In the genomic region with DNA sequence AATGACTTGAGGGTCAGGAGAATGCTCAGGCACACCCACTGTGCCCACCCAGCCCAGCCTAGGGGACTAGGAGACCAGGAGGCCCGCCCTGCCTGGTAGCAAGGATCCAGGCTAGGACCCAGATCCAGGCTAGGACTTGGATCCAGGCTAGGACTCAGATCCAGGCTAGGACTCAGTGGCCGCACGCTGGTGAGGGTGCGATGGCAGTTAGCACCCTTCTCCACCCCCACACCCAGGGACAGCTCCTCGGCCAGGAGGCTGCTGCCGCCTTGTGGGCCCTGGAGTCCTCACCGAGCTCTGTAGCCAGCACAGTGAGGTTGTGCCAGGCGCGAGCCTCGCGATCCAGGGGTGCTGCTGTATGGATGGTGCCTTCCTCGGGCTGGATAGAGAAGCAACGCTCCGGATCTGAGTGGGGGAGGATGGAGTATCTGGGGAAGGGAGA, we compare ENCODE assay signal across 1 cellular context.
A peak's percentile ranks its signal among the peaks of the same experiment; 100 is the strongest.
TF ChIP-seq lines count a peak whose summit lies in the region.

No MANE protein-coding gene starts in this region.

TF ChIP-seq in HepG2, 621 proteins besides CTCF, POLR2A, EP300 and RAD21 (continued from another document and continues in another):
- TF ChIP-seq, protein P1, sequence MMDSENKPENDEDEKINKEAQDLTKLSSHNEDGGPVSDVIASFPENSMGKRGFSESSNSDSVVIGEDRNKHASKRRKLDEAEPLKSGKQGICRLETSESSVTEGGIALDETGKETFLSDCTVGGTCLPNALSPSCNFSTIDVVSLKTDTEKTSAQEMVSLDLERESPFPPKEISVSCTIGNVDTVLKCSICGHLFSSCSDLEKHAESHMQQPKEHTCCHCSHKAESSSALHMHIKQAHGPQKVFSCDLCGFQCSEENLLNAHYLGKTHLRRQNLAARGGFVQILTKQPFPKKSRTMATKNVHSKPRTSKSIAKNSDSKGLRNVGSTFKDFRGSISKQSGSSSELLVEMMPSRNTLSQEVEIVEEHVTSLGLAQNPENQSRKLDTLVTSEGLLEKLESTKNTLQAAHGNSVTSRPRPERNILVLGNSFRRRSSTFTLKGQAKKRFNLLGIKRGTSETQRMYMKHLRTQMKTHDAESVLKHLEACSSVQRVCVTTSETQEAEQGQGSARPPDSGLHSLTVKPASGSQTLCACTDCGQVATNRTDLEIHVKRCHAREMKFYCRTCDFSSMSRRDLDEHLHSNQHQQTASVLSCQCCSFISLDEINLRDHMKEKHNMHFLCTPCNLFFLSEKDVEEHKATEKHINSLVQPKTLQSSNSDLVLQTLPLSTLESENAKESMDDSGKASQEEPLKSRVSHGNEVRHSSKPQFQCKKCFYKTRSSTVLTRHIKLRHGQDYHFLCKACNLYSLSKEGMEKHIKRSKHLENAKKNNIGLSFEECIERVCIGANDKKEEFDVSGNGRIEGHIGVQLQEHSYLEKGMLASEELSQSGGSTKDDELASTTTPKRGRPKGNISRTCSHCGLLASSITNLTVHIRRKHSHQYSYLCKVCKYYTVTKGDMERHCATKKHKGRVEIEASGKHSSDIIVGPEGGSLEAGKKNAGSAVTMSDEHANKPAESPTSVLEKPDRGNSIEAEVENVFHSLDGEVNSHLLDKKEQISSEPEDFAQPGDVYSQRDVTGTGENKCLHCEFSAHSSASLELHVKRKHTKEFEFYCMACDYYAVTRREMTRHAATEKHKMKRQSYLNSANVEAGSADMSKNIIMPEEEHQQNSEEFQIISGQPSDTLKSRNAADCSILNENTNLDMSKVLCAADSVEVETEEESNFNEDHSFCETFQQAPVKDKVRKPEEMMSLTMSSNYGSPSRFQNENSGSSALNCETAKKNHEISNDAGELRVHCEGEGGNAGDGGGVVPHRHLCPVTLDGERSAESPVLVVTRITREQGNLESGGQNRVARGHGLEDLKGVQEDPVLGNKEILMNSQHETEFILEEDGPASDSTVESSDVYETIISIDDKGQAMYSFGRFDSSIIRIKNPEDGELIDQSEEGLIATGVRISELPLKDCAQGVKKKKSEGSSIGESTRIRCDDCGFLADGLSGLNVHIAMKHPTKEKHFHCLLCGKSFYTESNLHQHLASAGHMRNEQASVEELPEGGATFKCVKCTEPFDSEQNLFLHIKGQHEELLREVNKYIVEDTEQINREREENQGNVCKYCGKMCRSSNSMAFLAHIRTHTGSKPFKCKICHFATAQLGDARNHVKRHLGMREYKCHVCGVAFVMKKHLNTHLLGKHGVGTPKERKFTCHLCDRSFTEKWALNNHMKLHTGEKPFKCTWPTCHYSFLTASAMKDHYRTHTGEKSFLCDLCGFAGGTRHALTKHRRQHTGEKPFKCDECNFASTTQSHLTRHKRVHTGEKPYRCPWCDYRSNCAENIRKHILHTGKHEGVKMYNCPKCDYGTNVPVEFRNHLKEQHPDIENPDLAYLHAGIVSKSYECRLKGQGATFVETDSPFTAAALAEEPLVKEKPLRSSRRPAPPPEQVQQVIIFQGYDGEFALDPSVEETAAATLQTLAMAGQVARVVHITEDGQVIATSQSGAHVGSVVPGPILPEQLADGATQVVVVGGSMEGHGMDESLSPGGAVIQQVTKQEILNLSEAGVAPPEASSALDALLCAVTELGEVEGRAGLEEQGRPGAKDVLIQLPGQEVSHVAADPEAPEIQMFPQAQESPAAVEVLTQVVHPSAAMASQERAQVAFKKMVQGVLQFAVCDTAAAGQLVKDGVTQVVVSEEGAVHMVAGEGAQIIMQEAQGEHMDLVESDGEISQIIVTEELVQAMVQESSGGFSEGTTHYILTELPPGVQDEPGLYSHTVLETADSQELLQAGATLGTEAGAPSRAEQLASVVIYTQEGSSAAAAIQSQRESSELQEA (CRISPR knock-in tag; IDR thresholded peaks at IDR 0.05; ENCODE audit: not compliant biosample characterization): peak; percentile 56
- TF ChIP-seq EED (CRISPR knock-in tag; IDR thresholded peaks at IDR 0.05) (0 out of 2 replicates have a peak, but pooled peaks have one; percentile 57), HOXA3 (CRISPR knock-in tag; IDR thresholded peaks at IDR 0.05) (peak; percentile 73; the same call in 1 of the 2 replicates), ZNF569 (CRISPR knock-in tag; IDR thresholded peaks at IDR 0.05; ENCODE audit: borderline replicate concordance) (no peak), MAF1 (CRISPR knock-in tag; IDR thresholded peaks at IDR 0.05; ENCODE audit: borderline replicate concordance) (0 out of 2 replicates have a peak, but pooled peaks have one; percentile 55), CREB1 (IDR thresholded peaks at IDR 0.05) (no peak), CREB1 (CRISPR knock-in tag; IDR thresholded peaks at IDR 0.05) (no peak), CBX2 (IDR thresholded peaks at IDR 0.05; ENCODE audit: low read depth, low read length) (no peak), CBX2 (CRISPR knock-in tag; IDR thresholded peaks at IDR 0.05; ENCODE audit: low read depth) (no peak), SRSF9 (IDR thresholded peaks at IDR 0.05; ENCODE audit: borderline replicate concordance, insufficient read depth, low read depth, low read length, poor library complexity, severe bottlenecking) (no peak), DPF2 (CRISPR knock-in tag; IDR thresholded peaks at IDR 0.05; ENCODE audit: borderline replicate concordance, low read depth) (no peak), RBAK (CRISPR knock-in tag; IDR thresholded peaks at IDR 0.05) (no peak), SALL1 (CRISPR knock-in tag; IDR thresholded peaks at IDR 0.05) (peak; percentile 50; the same call in 1 of the 2 replicates), ZSCAN20 (CRISPR knock-in tag; IDR thresholded peaks at IDR 0.05; ENCODE audit: borderline replicate concordance) (no peak), ZNF607 (CRISPR knock-in tag; IDR thresholded peaks at IDR 0.05; ENCODE audit: borderline replicate concordance) (peak; percentile 62; the same call in 1 of the 2 replicates), DNMT1 (CRISPR knock-in tag; IDR thresholded peaks at IDR 0.05) (peak; percentile 31; the same call in 1 of the 2 replicates), ZNF75D (CRISPR knock-in tag; IDR thresholded peaks at IDR 0.05; ENCODE audit: borderline replicate concordance) (no peak), ZNF772 (CRISPR knock-in tag; IDR thresholded peaks at IDR 0.05) (peak; percentile 66), ZNF232 (CRISPR knock-in tag; IDR thresholded peaks at IDR 0.05; ENCODE audit: borderline replicate concordance) (0 out of 2 replicates have a peak, but pooled peaks have one; percentile 39), ZBTB38 (CRISPR knock-in tag; IDR thresholded peaks at IDR 0.05) (peak; percentile 89), GABPB1 (CRISPR knock-in tag; IDR thresholded peaks at IDR 0.05) (peak; percentile 48; the same call in 1 of the 2 replicates), BRD4 (CRISPR knock-in tag; IDR thresholded peaks at IDR 0.05) (no peak), HCFC1 (IDR thresholded peaks at IDR 0.05; ENCODE audit: low read depth, low read length) (no peak), ARNTL (CRISPR knock-in tag; IDR thresholded peaks at IDR 0.05) (no peak), ZSCAN22 (CRISPR knock-in tag; IDR thresholded peaks at IDR 0.05) (no peak), REPIN1 (CRISPR knock-in tag; IDR thresholded peaks at IDR 0.05; ENCODE audit: borderline replicate concordance, low read depth) (0 out of 2 replicates have a peak, but pooled peaks have one; percentile 63), NRL (CRISPR knock-in tag; IDR thresholded peaks at IDR 0.05; ENCODE audit: borderline replicate concordance) (peak; percentile 59), NFE2 (CRISPR knock-in tag; IDR thresholded peaks at IDR 0.05) (no peak), ZNF296 (CRISPR knock-in tag; conservative IDR thresholded peaks at IDR 0.05) (0 out of 2 replicates have a peak, but pooled peaks have one; percentile 2), ZBTB20 (CRISPR knock-in tag; IDR thresholded peaks at IDR 0.05; ENCODE audit: borderline replicate concordance, low read depth) (peak; percentile 82; the same call in 1 of the 2 replicates), ZNF629 (CRISPR knock-in tag; conservative IDR thresholded peaks at IDR 0.05) (no peak), GZF1 (CRISPR knock-in tag; IDR thresholded peaks at IDR 0.05) (no peak)
- TF ChIP-seq, protein P2, sequence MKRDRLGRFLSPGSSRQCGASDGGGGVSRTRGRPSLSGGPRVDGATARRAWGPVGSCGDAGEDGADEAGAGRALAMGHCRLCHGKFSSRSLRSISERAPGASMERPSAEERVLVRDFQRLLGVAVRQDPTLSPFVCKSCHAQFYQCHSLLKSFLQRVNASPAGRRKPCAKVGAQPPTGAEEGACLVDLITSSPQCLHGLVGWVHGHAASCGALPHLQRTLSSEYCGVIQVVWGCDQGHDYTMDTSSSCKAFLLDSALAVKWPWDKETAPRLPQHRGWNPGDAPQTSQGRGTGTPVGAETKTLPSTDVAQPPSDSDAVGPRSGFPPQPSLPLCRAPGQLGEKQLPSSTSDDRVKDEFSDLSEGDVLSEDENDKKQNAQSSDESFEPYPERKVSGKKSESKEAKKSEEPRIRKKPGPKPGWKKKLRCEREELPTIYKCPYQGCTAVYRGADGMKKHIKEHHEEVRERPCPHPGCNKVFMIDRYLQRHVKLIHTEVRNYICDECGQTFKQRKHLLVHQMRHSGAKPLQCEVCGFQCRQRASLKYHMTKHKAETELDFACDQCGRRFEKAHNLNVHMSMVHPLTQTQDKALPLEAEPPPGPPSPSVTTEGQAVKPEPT (CRISPR knock-in tag; IDR thresholded peaks at IDR 0.05; ENCODE audit: low read depth): 0 out of 2 replicates have a peak, but pooled peaks have one; percentile 65
- TF ChIP-seq, protein P3, sequence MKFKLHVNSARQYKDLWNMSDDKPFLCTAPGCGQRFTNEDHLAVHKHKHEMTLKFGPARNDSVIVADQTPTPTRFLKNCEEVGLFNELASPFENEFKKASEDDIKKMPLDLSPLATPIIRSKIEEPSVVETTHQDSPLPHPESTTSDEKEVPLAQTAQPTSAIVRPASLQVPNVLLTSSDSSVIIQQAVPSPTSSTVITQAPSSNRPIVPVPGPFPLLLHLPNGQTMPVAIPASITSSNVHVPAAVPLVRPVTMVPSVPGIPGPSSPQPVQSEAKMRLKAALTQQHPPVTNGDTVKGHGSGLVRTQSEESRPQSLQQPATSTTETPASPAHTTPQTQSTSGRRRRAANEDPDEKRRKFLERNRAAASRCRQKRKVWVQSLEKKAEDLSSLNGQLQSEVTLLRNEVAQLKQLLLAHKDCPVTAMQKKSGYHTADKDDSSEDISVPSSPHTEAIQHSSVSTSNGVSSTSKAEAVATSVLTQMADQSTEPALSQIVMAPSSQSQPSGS (CRISPR knock-in tag; IDR thresholded peaks at IDR 0.05): no peak
- TF ChIP-seq, protein P4, sequence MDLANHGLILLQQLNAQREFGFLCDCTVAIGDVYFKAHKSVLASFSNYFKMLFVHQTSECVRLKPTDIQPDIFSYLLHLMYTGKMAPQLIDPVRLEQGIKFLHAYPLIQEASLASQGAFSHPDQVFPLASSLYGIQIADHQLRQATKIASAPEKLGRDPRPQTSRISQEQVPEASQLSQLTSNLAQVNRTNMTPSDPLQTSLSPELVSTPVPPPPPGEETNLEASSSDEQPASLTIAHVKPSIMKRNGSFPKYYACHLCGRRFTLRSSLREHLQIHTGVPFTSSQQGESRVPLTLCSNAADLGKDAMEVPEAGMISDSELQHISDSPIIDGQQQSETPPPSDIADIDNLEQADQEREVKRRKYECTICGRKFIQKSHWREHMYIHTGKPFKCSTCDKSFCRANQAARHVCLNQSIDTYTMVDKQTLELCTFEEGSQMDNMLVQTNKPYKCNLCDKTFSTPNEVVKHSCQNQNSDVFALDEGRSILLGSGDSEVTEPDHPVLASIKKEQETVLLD (CRISPR knock-in tag; IDR thresholded peaks at IDR 0.05; ENCODE audit: low read depth): no peak
- TF ChIP-seq, protein P5, sequence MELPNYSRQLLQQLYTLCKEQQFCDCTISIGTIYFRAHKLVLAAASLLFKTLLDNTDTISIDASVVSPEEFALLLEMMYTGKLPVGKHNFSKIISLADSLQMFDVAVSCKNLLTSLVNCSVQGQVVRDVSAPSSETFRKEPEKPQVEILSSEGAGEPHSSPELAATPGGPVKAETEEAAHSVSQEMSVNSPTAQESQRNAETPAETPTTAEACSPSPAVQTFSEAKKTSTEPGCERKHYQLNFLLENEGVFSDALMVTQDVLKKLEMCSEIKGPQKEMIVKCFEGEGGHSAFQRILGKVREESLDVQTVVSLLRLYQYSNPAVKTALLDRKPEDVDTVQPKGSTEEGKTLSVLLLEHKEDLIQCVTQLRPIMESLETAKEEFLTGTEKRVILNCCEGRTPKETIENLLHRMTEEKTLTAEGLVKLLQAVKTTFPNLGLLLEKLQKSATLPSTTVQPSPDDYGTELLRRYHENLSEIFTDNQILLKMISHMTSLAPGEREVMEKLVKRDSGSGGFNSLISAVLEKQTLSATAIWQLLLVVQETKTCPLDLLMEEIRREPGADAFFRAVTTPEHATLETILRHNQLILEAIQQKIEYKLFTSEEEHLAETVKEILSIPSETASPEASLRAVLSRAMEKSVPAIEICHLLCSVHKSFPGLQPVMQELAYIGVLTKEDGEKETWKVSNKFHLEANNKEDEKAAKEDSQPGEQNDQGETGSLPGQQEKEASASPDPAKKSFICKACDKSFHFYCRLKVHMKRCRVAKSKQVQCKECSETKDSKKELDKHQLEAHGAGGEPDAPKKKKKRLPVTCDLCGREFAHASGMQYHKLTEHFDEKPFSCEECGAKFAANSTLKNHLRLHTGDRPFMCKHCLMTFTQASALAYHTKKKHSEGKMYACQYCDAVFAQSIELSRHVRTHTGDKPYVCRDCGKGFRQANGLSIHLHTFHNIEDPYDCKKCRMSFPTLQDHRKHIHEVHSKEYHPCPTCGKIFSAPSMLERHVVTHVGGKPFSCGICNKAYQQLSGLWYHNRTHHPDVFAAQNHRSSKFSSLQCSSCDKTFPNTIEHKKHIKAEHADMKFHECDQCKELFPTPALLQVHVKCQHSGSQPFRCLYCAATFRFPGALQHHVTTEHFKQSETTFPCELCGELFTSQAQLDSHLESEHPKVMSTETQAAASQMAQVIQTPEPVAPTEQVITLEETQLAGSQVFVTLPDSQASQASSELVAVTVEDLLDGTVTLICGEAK (IDR thresholded peaks at IDR 0.05): no peak
- TF ChIP-seq, protein P5 (CRISPR knock-in tag; IDR thresholded peaks at IDR 0.05): no peak
